14 cellular contexts compared by ENCODE assay signal in the genomic region with DNA sequence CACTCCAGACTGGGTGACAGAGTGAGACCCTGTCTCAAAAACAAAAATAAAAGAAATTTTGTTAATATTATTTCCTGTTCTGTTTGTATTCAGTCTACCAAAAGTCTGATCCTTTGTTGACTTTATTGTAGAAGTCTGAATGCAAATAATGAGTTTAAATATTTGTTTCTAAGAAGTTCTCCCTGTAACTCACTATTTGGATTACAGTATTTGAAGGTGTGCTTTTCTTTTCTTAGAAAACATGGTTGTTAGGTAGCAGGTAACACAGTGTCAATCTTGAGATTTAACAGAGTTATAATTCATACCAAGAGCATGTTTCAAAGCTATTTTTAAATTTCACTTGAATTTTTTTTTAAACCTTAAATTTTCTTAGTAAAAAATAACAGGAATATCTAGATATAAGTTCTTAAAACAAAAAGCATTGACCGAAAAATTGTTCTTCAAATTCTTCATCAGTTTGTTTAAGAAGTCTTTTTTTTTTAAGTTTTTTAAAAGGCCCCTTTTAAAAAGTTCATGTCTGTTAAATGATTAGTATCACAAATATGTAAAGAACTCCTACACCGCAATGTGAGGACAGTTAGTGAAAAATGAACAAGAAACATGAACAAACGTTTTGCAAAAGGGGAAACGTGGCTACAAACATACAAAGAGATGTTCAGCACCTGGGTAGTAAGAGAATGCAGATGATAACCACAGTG.
"Had no signal": no experiment of that assay in that cellular context is flagged by ENCODE, and none has a peak within 500 bp of the region (broad histone marks: within the 10 kb centered on the region; RNA-seq: fewer than 3 reads in every experiment).

No MANE protein-coding gene starts in this region.

- H3K9me3 ChIP-seq: neutrophil had no signal

- DNase-seq: effector memory CD4-positive, alpha-beta T cell; foreskin keratinocyte; heart left ventricle; hippocampal formation; mammary epithelial cell; naive thymus-derived CD8-positive, alpha-beta T cell; posterior cingulate gyrus; stimulated activated CD4-positive, alpha-beta T cell treated with anti-CD3 and anti-CD28 coated beads, Interleukin-2, amount 100 ng/mL, for 24 hours; stimulated activated naive CD4-positive, alpha-beta T cell had no signal

- H3K27ac ChIP-seq: foreskin keratinocyte, heart left ventricle, neutrophil had no signal

- H3K4me1 ChIP-seq: foreskin keratinocyte, heart left ventricle had no signal

- ATAC-seq: foreskin keratinocyte; heart left ventricle; left lobe of liver; naive thymus-derived CD8-positive, alpha-beta T cell; sciatic nerve had no signal

- H3K36me3 ChIP-seq: neutrophil had no signal

- FAIRE-seq: endometrium, islet of Langerhans had no signal

- H3K27me3 ChIP-seq: foreskin keratinocyte, heart left ventricle, neutrophil had no signal

- H3K4me3 ChIP-seq: heart left ventricle had no signal
